8 cellular contexts compared by ENCODE assay signal in genomic region chr15:33310481-33311311, GRCh38. TPM values are rescaled to one million over a fixed set of nuclear protein-coding genes. Genes with fewer than 3 reads are reported as not detected.
DNase-seq lines count a peak whose midpoint lies in the region; ATAC-seq lines count a peak whose summit lies in the region.

Gene RYR3 (plus strand): TSS chr15:33310967. CDS start chr15:33311046, 79 bp downstream.

- no peaks in the 10 kb centered on the region for H3K9me3 Mint-ChIP-seq in stimulated activated effector memory CD8-positive, alpha-beta T cell treated with anti-CD3 and anti-CD28 coated beads, Interleukin-12 subunit alpha, Interleukin-12 subunit beta, amount 100 ng/mL, for 72 hours

- no peaks in the 10 kb centered on the region for H3K9me3 ChIP-seq in iPS-20b (ENCODE audit: insufficient read depth, low read depth, low read length)

- H3K9ac ChIP-seq in iPS-20b (ENCODE audit: low read depth, low read length), result peak within 1 kb of the TSS; percentile 42; the same call in 1 of the 2 replicates

- peaks cover 50% of the 10 kb centered on the region for H3K27me3 ChIP-seq in iPS-20b (ENCODE audit: insufficient read depth, low read length)

- no peaks in the 10 kb centered on the region for H3K4me1 Mint-ChIP-seq in stimulated activated effector memory CD8-positive, alpha-beta T cell treated with anti-CD3 and anti-CD28 coated beads, Interleukin-12 subunit alpha, Interleukin-12 subunit beta, amount 100 ng/mL, for 72 hours

- no peaks in the 10 kb centered on the region for H3K36me3 Mint-ChIP-seq in stimulated activated effector memory CD8-positive, alpha-beta T cell treated with anti-CD3 and anti-CD28 coated beads, Interleukin-12 subunit alpha, Interleukin-12 subunit beta, amount 100 ng/mL, for 72 hours

- no peak within 1 kb of the TSS for H3K27ac Mint-ChIP-seq in stimulated activated effector memory CD8-positive, alpha-beta T cell treated with anti-CD3 and anti-CD28 coated beads, Interleukin-12 subunit alpha, Interleukin-12 subunit beta, amount 100 ng/mL, for 72 hours

- DNase-seq in HK-2 (ENCODE audit: unreplicated experiment) (peak; percentile 47), amygdala (lab: John Stamatoyannopoulos, UW) (peak in 30 of 56 donors; percentile 21 to 73 (median 40)), mucosa of gallbladder (ENCODE audit: low spot score) (no peak), SIG-M5 (lab: John Stamatoyannopoulos, UW) (no peak), GOT3 (lab: John Stamatoyannopoulos, UW) (no peak)
- no peak for DNase-seq in stimulated activated effector memory CD8-positive, alpha-beta T cell treated with anti-CD3 and anti-CD28 coated beads, Interleukin-12 subunit alpha, Interleukin-12 subunit beta, amount 100 ng/mL, for 72 hours (ENCODE audit: low spot score in 2 of 2)

- H3K4me1 ChIP-seq in iPS-20b (ENCODE audit: insufficient read depth, low read length), result peaks cover 3% of the 10 kb centered on the region; the same call in 1 of the 2 replicates

- H3K4me3 Mint-ChIP-seq in stimulated activated effector memory CD8-positive, alpha-beta T cell treated with anti-CD3 and anti-CD28 coated beads, Interleukin-12 subunit alpha, Interleukin-12 subunit beta, amount 100 ng/mL, for 72 hours, result no peak within 1 kb of the TSS

- H3K27ac ChIP-seq in iPS-20b (ENCODE audit: low read length) (no peak within 1 kb of the TSS), skin epidermis (peak within 1 kb of the TSS in 2 of 21 experiments; percentile 16 to 40)

- no peak for ATAC-seq in stimulated activated effector memory CD8-positive, alpha-beta T cell treated with anti-CD3 and anti-CD28 coated beads, Interleukin-12 subunit alpha, Interleukin-12 subunit beta, amount 100 ng/mL, for 72 hours

- H3K4me3 ChIP-seq in iPS-20b (ENCODE audit: low read length), result peak within 1 kb of the TSS; percentile 71
- peak within 1 kb of the TSS in 6 of 7 experiments; percentile 8 to 35 (median 20) for H3K4me3 ChIP-seq in skin epidermis

- no peaks in the 10 kb centered on the region for H3K36me3 ChIP-seq in iPS-20b (ENCODE audit: insufficient read depth, low read depth, low read length)

RNA-seq across cellular contexts. Expression of gene RYR3, which starts in this region (rescaled TPM):
- 2.0 TPM for total RNA-seq in mucosa of gallbladder

Comparison
In these comparisons a context has a peak if more than half of its experiments do, and no peak if none do; other contexts are left out.
1. DNase-seq: peak in HK-2 (single experiment) and amygdala (30 of 56); none in mucosa of gallbladder (single experiment), stimulated activated effector memory CD8-positive, alpha-beta T cell treated with anti-CD3 and anti-CD28 coated beads, Interleukin-12 subunit alpha, Interleukin-12 subunit beta, amount 100 ng/mL, for 72 hours (0 of 2), SIG-M5 (single experiment) and GOT3 (single experiment).